In genomic region chr11:110295487-110296225, GRCh38 we compare ENCODE assay signal across 8 cellular contexts. TPM values are rescaled to one million over a fixed set of nuclear protein-coding genes. Genes with fewer than 3 reads are reported as not detected.
A peak's percentile ranks its signal among the peaks of the same experiment; 100 is the strongest.
DNase-seq lines count a peak whose midpoint lies in the region; ATAC-seq, FAIRE-seq and TF ChIP-seq lines count a peak whose summit lies in the region.

No MANE protein-coding gene starts in this region.

- WGBS in pancreas, 2 donors = 0% methylated on average over 37 to 39 of the region's 39 CpGs

- FAIRE-seq in RCC 7860 (lab: Jason Lieb, UNC) (no peak), pancreas (lab: Jason Lieb, UNC) (no peak), urothelium cell line (lab: Jason Lieb, UNC) (no peak)

- peak overlapping the region; percentile 91 for H3K4me3 ChIP-seq in CD4-positive, CD25-positive, alpha-beta regulatory T cell (ENCODE audit: low read depth, low read length)
- H3K4me3 ChIP-seq in cardiac muscle cell (peak overlapping the region; percentile 99), pancreas (peak overlapping the region; percentile 52 to 94 (median 88))

- peak; percentile 22 to 73 (median 42) for DNase-seq in CD4-positive, CD25-positive, alpha-beta regulatory T cell
- DNase-seq in RCC 7860 (ENCODE audit: low spot score) = peak; percentile 41
- DNase-seq in cardiac muscle cell (ENCODE audit: low read depth in 1 of 2, low spot score in 1 of 2) = peak; percentile 46 to 71
- DNase-seq in pancreas = peak in 5 of 6 donors; percentile 43 to 83 (median 58)
- DNase-seq in urothelium cell line (ENCODE audit: low spot score) = peak; percentile 54

- no peaks in the 10 kb centered on the region for H3K27me3 Mint-ChIP-seq in CD4-positive, CD25-positive, alpha-beta regulatory T cell
- H3K27me3 Mint-ChIP-seq in activated naive CD4-positive, alpha-beta T cell treated with anti-CD3 and anti-CD28 coated beads, Interleukin-2, amount 50 U/mL, for 24 hours = no peaks in the 10 kb centered on the region

- peaks cover 20 to 56% (median 48%) of the 10 kb centered on the region in 4 donors for H3K4me1 Mint-ChIP-seq in CD4-positive, CD25-positive, alpha-beta regulatory T cell
- peaks cover 49% of the 10 kb centered on the region for H3K4me1 Mint-ChIP-seq in activated naive CD4-positive, alpha-beta T cell treated with anti-CD3 and anti-CD28 coated beads, Interleukin-2, amount 50 U/mL, for 24 hours

- H3K27ac Mint-ChIP-seq in CD4-positive, CD25-positive, alpha-beta regulatory T cell = peak overlapping the region; percentile 49 to 87 (median 86)
- peak overlapping the region; percentile 83 for H3K27ac Mint-ChIP-seq in activated naive CD4-positive, alpha-beta T cell treated with anti-CD3 and anti-CD28 coated beads, Interleukin-2, amount 50 U/mL, for 24 hours

- H3K27ac ChIP-seq in CD4-positive, CD25-positive, alpha-beta regulatory T cell (ENCODE audit: insufficient read depth, low read length, poor library complexity, severe bottlenecking) = peak overlapping the region; percentile 23
- H3K27ac ChIP-seq in cardiac muscle cell (peak overlapping the region; percentile 99), pancreas (peak overlapping the region; percentile 87 to 98 (median 94))

- H3K9me3 ChIP-seq in CD4-positive, CD25-positive, alpha-beta regulatory T cell (ENCODE audit: control insufficient read depth in 2 of 2, low read length in 2 of 2) = no peaks in the 10 kb centered on the region
- H3K9me3 ChIP-seq in cardiac muscle cell (ENCODE audit: low read depth) (no peaks in the 10 kb centered on the region), pancreas (no peaks in the 10 kb centered on the region)

- peak; percentile 53 to 54 for ATAC-seq in CD4-positive, CD25-positive, alpha-beta regulatory T cell (ENCODE audit: low read depth in 2 of 2)
- ATAC-seq in GM19438 (IDR thresholded peaks at IDR 0.05; ENCODE audit: low read depth, unreplicated experiment) (peak; percentile 64), HG03520 (IDR thresholded peaks at IDR 0.05; ENCODE audit: unreplicated experiment) (peak; percentile 62), pancreas (peak; percentile 38 to 72 (median 58))

- peaks cover 6% of the 10 kb centered on the region for H3K36me3 Mint-ChIP-seq in CD4-positive, CD25-positive, alpha-beta regulatory T cell
- H3K36me3 Mint-ChIP-seq in activated naive CD4-positive, alpha-beta T cell treated with anti-CD3 and anti-CD28 coated beads, Interleukin-2, amount 50 U/mL, for 24 hours = peaks cover 2% of the 10 kb centered on the region

- no peak for TF ChIP-seq CTCF in cardiac muscle cell (IDR thresholded peaks at IDR 0.05; ENCODE audit: low read depth, low read length)
- TF ChIP-seq CTCF in pancreas (IDR thresholded peaks at IDR 0.05) = no peak

- intact Hi-C loops in pancreas (cut with DNase I) = no loop called here

- H3K4me3 Mint-ChIP-seq in CD4-positive, CD25-positive, alpha-beta regulatory T cell = peak overlapping the region; percentile 89 to 98 (median 92)
- peak overlapping the region; percentile 94 for H3K4me3 Mint-ChIP-seq in activated naive CD4-positive, alpha-beta T cell treated with anti-CD3 and anti-CD28 coated beads, Interleukin-2, amount 50 U/mL, for 24 hours

- no peaks in the 10 kb centered on the region for H3K27me3 ChIP-seq in CD4-positive, CD25-positive, alpha-beta regulatory T cell (ENCODE audit: control insufficient read depth, insufficient read depth, low read length)
- H3K27me3 ChIP-seq in cardiac muscle cell = no peaks in the 10 kb centered on the region
- no peaks in the 10 kb centered on the region for H3K27me3 ChIP-seq in pancreas

- H3K36me3 ChIP-seq in CD4-positive, CD25-positive, alpha-beta regulatory T cell (ENCODE audit: control insufficient read depth, insufficient read depth, low read length) = no peaks in the 10 kb centered on the region
- H3K36me3 ChIP-seq in cardiac muscle cell (no peaks in the 10 kb centered on the region), pancreas (no peaks in the 10 kb centered on the region)

- H3K4me1 ChIP-seq in CD4-positive, CD25-positive, alpha-beta regulatory T cell (ENCODE audit: control insufficient read depth, insufficient read depth, low read length, poor library complexity, severe bottlenecking) = peaks cover 34% of the 10 kb centered on the region
- H3K4me1 ChIP-seq in cardiac muscle cell (ENCODE audit: low read depth) = peaks cover 33% of the 10 kb centered on the region
- H3K4me1 ChIP-seq in pancreas = peaks cover 13 to 34% (median 29%) of the 10 kb centered on the region in 3 donors

- H3K9me3 Mint-ChIP-seq in CD4-positive, CD25-positive, alpha-beta regulatory T cell = no peaks in the 10 kb centered on the region
- H3K9me3 Mint-ChIP-seq in activated naive CD4-positive, alpha-beta T cell treated with anti-CD3 and anti-CD28 coated beads, Interleukin-2, amount 50 U/mL, for 24 hours = no peaks in the 10 kb centered on the region

RNA-seq across cellular contexts. Expression of gene RDX, which starts 0.8 kb away (rescaled TPM):
- total RNA-seq in CD4-positive, CD25-positive, alpha-beta regulatory T cell = 38.0 TPM
- polyA plus RNA-seq in CD4-positive, CD25-positive, alpha-beta regulatory T cell = 10 to 100 TPM; 26.0 to 30.3 (median 28.6) TPM
- 96.3 and 153 TPM in 2 replicates for total RNA-seq in cardiac muscle cell
- 180 and 204 TPM in 2 replicates for polyA plus RNA-seq in cardiac muscle cell
- total RNA-seq in pancreas = 10 to 100 TPM; 45.6 to 97.1 (median 58.9) TPM
- polyA plus RNA-seq in pancreas = 10 to 100 TPM; 11.4 to 19.4 TPM

Comparison
In these comparisons a context has a peak if more than half of its experiments do, and no peak if none do; other contexts are left out.
1. Peak in every context shown above with its lines: DNase-seq, ATAC-seq, H3K4me3 ChIP-seq and H3K27ac ChIP-seq.
2. H3K27ac ChIP-seq: peak in every context shown above with its lines; median percentile 99 in cardiac muscle cell; 94 in pancreas; 23 in CD4-positive, CD25-positive, alpha-beta regulatory T cell.